In genomic region chr20:45898285-45898684, GRCh38 we compare ENCODE assay signal across 25 cellular contexts.
"Had no signal": no experiment of that assay in that cellular context is flagged by ENCODE, and none has a peak within 500 bp of the region (broad histone marks: within the 10 kb centered on the region; RNA-seq: fewer than 3 reads in every experiment).

No MANE protein-coding gene starts in this region.

- H3K4me1 ChIP-seq: left ventricle myocardium inferior, tibial nerve had no signal

- H3K27ac Mint-ChIP-seq: activated B cell treated with CpG ODN at 0.5 μM for 24 hours; activated CD4-positive, alpha-beta memory T cell treated with anti-CD3 and anti-CD28 coated beads, Interleukin-2, amount 10 ng/mL, durations not matched to agents 7 days and 5 days; activated CD8-positive, alpha-beta memory T cell treated with anti-CD3 and anti-CD28 coated beads, Interleukin-2, amount 10 ng/mL, durations not matched to agents 7 days and 5 days; activated naive CD8-positive, alpha-beta T cell treated with anti-CD3 and anti-CD28 coated beads for 36 hours; activated T-helper 17 cell treated with anti-CD3 and anti-CD28 coated beads, Interleukin-2, amount 50 U/mL, for 72 hours had no signal

- DNase-seq: activated B cell treated with CpG ODN at 0.5 μM for 24 hours; activated CD4-positive, alpha-beta memory T cell treated with anti-CD3 and anti-CD28 coated beads, Interleukin-2, amount 10 ng/mL, durations not matched to agents 7 days and 5 days; activated CD4-positive, alpha-beta T cell treated with anti-CD3 and anti-CD28 coated beads for 48 hours; activated CD8-positive, alpha-beta memory T cell treated with anti-CD3 and anti-CD28 coated beads, Interleukin-2, amount 10 ng/mL, durations not matched to agents 7 days and 5 days; activated naive CD4-positive, alpha-beta T cell; activated naive CD8-positive, alpha-beta T cell treated with anti-CD3 and anti-CD28 coated beads for 36 hours; amniotic stem cell; dermis blood vessel endothelial cell; effector memory CD4-positive, alpha-beta T cell; esophagus squamous epithelium; heart right ventricle; kidney glomerular epithelial cell; left ventricle myocardium inferior; occipital lobe; retina; stimulated activated CD4-positive, alpha-beta T cell treated with anti-CD3 and anti-CD28 coated beads, Interleukin-12 subunit alpha, Interleukin-12 subunit beta, amount 100 ng/mL, for 4 hours; stimulated activated CD4-positive, alpha-beta T cell treated with anti-CD3 and anti-CD28 coated beads, Interleukin-1b, Interleukin-23, amount 100 ng/mL, for 48 hours; stimulated activated CD8-positive, alpha-beta memory T cell treated with anti-CD3 and anti-CD28 coated beads, Interleukin-4, amount 100 ng/mL, for 48 hours; stimulated activated naive CD4-positive, alpha-beta T cell treated with Interleukin-2 at 50 U/mL for 16 hours; T-helper 1 cell; T-helper 9 cell had no signal

- H3K9me3 Mint-ChIP-seq: activated B cell treated with CpG ODN at 0.5 μM for 24 hours; activated CD4-positive, alpha-beta memory T cell treated with anti-CD3 and anti-CD28 coated beads, Interleukin-2, amount 10 ng/mL, durations not matched to agents 7 days and 5 days; activated naive CD8-positive, alpha-beta T cell treated with anti-CD3 and anti-CD28 coated beads for 36 hours; activated T-helper 17 cell treated with anti-CD3 and anti-CD28 coated beads, Interleukin-2, amount 50 U/mL, for 72 hours had no signal

- H3K27me3 Mint-ChIP-seq: activated B cell treated with CpG ODN at 0.5 μM for 24 hours; activated CD4-positive, alpha-beta memory T cell treated with anti-CD3 and anti-CD28 coated beads, Interleukin-2, amount 10 ng/mL, durations not matched to agents 7 days and 5 days; activated CD8-positive, alpha-beta memory T cell treated with anti-CD3 and anti-CD28 coated beads, Interleukin-2, amount 10 ng/mL, durations not matched to agents 7 days and 5 days; activated naive CD8-positive, alpha-beta T cell treated with anti-CD3 and anti-CD28 coated beads for 36 hours; activated T-helper 17 cell treated with anti-CD3 and anti-CD28 coated beads, Interleukin-2, amount 50 U/mL, for 72 hours had no signal

- H3K4me3 ChIP-seq: cardiac muscle cell, esophagus squamous epithelium, heart right ventricle, left ventricle myocardium inferior, tibial nerve had no signal

- ATAC-seq: activated CD8-positive, alpha-beta memory T cell treated with anti-CD3 and anti-CD28 coated beads, Interleukin-2, amount 10 ng/mL, durations not matched to agents 7 days and 5 days; activated T-helper 17 cell treated with anti-CD3 and anti-CD28 coated beads, Interleukin-2, amount 50 U/mL, for 72 hours had no signal

- H3K27ac ChIP-seq: cardiac muscle cell, esophagus squamous epithelium, heart right ventricle, left ventricle myocardium inferior, tibial nerve had no signal

- H3K27me3 ChIP-seq: cardiac muscle cell, esophagus squamous epithelium, heart right ventricle, tibial nerve had no signal

- H3K9me3 ChIP-seq: esophagus squamous epithelium, heart right ventricle, left ventricle myocardium inferior, tibial nerve had no signal

- FAIRE-seq: urothelium cell line had no signal

- H3K4me3 Mint-ChIP-seq: activated B cell treated with CpG ODN at 0.5 μM for 24 hours; activated CD4-positive, alpha-beta memory T cell treated with anti-CD3 and anti-CD28 coated beads, Interleukin-2, amount 10 ng/mL, durations not matched to agents 7 days and 5 days; activated CD8-positive, alpha-beta memory T cell treated with anti-CD3 and anti-CD28 coated beads, Interleukin-2, amount 10 ng/mL, durations not matched to agents 7 days and 5 days; activated naive CD8-positive, alpha-beta T cell treated with anti-CD3 and anti-CD28 coated beads for 36 hours; activated T-helper 17 cell treated with anti-CD3 and anti-CD28 coated beads, Interleukin-2, amount 50 U/mL, for 72 hours had no signal
